ENCODE assay signal across 15 cellular contexts in genomic region chr3:5756443-5756842, GRCh38.
DNase-seq lines count a peak whose midpoint lies in the region; ATAC-seq, FAIRE-seq and TF ChIP-seq lines count a peak whose summit lies in the region.
"Had no signal": no experiment of that assay in that cellular context is flagged by ENCODE, and none has a peak within 500 bp of the region (broad histone marks: within the 10 kb centered on the region; RNA-seq: fewer than 3 reads in every experiment).

No MANE protein-coding gene starts in this region.

- POLR2A ChIA-PET in GM12878 (lab: Charles Lee), result no interaction called here

- ATAC-seq in GM12878 (peak; percentile 45), GM21529 (IDR thresholded peaks at IDR 0.05; ENCODE audit: unreplicated experiment) (no peak), HG03521 (IDR thresholded peaks at IDR 0.05; ENCODE audit: unreplicated experiment) (no peak), HG03139 (IDR thresholded peaks at IDR 0.05; ENCODE audit: unreplicated experiment) (no peak)
- ATAC-seq: A549, HCT116 had no signal

- H3K9me3 ChIP-seq in GM12878 (replicated peaks; ENCODE audit: control insufficient read depth, insufficient read depth, low read length), result no peaks in the 10 kb centered on the region
- H3K9me3 ChIP-seq: A549, BE2C had no signal

- FAIRE-seq in GM12892 (lab: Jason Lieb, UNC), result peak; percentile 24
- no peak for FAIRE-seq in GM12878 (lab: Jason Lieb, UNC)
- FAIRE-seq: A549 had no signal

- H4K20me1 ChIP-seq in GM12878 (ENCODE audit: control insufficient read depth, insufficient read depth), result no peaks in the 10 kb centered on the region

- TF ChIP-seq RAD21 in GM12878 (IDR thresholded peaks at IDR 0.05; ENCODE audit: insufficient read depth, low read depth, low read length), result no peak

- TF ChIP-seq CTCF in GM12878 (IDR thresholded peaks at IDR 0.05 in 2 of 3, conservative IDR thresholded peaks at IDR 0.05 in 1 of 3; ENCODE audit: control insufficient read depth in 2 of 3, extremely low read depth in 1 of 3, insufficient read depth in 1 of 3, low read depth in 3 of 3, low read length in 3 of 3), result no peak

- H3K4me1 ChIP-seq in GM12878 (ENCODE audit: control insufficient read depth, insufficient read depth, low read length), result no peaks in the 10 kb centered on the region
- H3K4me1 ChIP-seq: A549, BE2C had no signal

- no TSS peak for BruUV-seq in GM12878 (replicated peaks; lab: Mats Ljungman, UMichigan)

- H3K27me3 ChIP-seq in GM12878 (replicated peaks in 1 of 2; ENCODE audit: control insufficient read depth in 2 of 2, insufficient read depth in 2 of 2, low read length in 1 of 2), result no peaks in the 10 kb centered on the region; a peak in 1 of 4 replicates
- H3K27me3 ChIP-seq: BE2C had no signal

- 13% methylated on average over 4 of the region's 4 CpGs for WGBS in GM12878 (ENCODE audit: insufficient coverage, insufficient replicate concordance, low lambda C conversion rate, missing lambda C conversion rate)

- DNase-seq in GM12892 (ENCODE audit: insufficient read length) (no peak), GM12878 (ENCODE audit: low read depth, low spot score) (no peak), middle frontal gyrus (ENCODE audit: extremely low spot score, low spot score) (peak; percentile 14), superior temporal gyrus (ENCODE audit: extremely low spot score) (peak; percentile 56)
- no peak for DNase-seq in NK-92 treated with Interleukin-12 subunit alpha and Interleukin-12 subunit beta, amount 100 ng/mL, for 24 hours (lab: John Stamatoyannopoulos, UW)
- DNase-seq: BE2C; CD4-positive, alpha-beta memory T cell; GF-D8 had no signal

- H3K9ac ChIP-seq in GM12878 (ENCODE audit: control insufficient read depth, insufficient read depth, low read length), result no peak overlapping the region

- H3K27ac ChIP-seq in GM12878 (ENCODE audit: control insufficient read depth, insufficient read depth), result no peak overlapping the region
- H3K27ac ChIP-seq: A549, C4-2B, HL-60 had no signal

- H2AFZ ChIP-seq in GM12878 (ENCODE audit: control insufficient read depth, low read depth, low read length), result no peak overlapping the region

- no peaks in the 10 kb centered on the region for H3K79me2 ChIP-seq in GM12878 (ENCODE audit: control insufficient read depth, insufficient read depth, low read length)

- intact Hi-C loops in GM12878 (cut with micrococcal nuclease; ENCODE audit: unreplicated experiment), result loop anchor here (5.0 kb wide), 1 partner anchor 329 kb away; no protein-coding TSS in a partner anchor

- no peaks in the 10 kb centered on the region for H3K36me3 ChIP-seq in GM12878 (ENCODE audit: control insufficient read depth in 2 of 2, insufficient read depth in 2 of 2, low read length in 1 of 2)
- H3K36me3 ChIP-seq: BE2C had no signal

- no peak overlapping the region for H3K4me3 ChIP-seq in GM12878
- H3K4me3 ChIP-seq: A549 had no signal

- no peak for TF ChIP-seq EP300 in GM12878 (IDR thresholded peaks at IDR 0.05; ENCODE audit: borderline replicate concordance in 1 of 2, control insufficient read depth in 1 of 2, low read depth in 2 of 2, low read length in 2 of 2)

- in situ Hi-C loops in GM12878 (cut with MboI), result no loop called here

- no peak overlapping the region for H3K4me2 ChIP-seq in GM12878 (ENCODE audit: control insufficient read depth, insufficient read depth)
- H3K4me2 ChIP-seq: A549 had no signal

- SMC1A ChIA-PET in GM12878 (lab: Charles Lee; ENCODE audit: uncharacterized antibody, unreplicated experiment), result interaction anchor here (0.9 to 3.7 kb wide), 7 partner anchors 10 to 62 kb away, joined by 3 to 32 read pairs (median 3); no protein-coding TSS in a partner anchor

- RAD21 ChIA-PET in GM12878 (lab: Charles Lee; ENCODE audit: unreplicated experiment), result interaction anchor here (0.8 to 1.4 kb wide), 2 partner anchors 25 to 961 kb away, joined by 3 to 4 read pairs; no protein-coding TSS in a partner anchor

- no peak for TF ChIP-seq POLR2A in GM12892 (IDR thresholded peaks at IDR 0.05; ENCODE audit: low read depth, low read length)
- TF ChIP-seq POLR2A in GM12878 (IDR thresholded peaks at IDR 0.05; ENCODE audit: low read depth, low read length), result no peak

- CTCF ChIA-PET in GM12878 (lab: Yijun Ruan, JAX), result interaction anchor here (0.5 to 2.1 kb wide), 6 partner anchors 11 to 332 kb away, joined by 3 to 10 read pairs (median 4); no protein-coding TSS in a partner anchor

TF ChIP-seq in GM12878, 131 proteins besides CTCF, POLR2A, EP300 and RAD21 (continues in another document):
- TF ChIP-seq HDAC6 (IDR thresholded peaks at IDR 0.05; ENCODE audit: unreplicated experiment), result no peak
- TF ChIP-seq PBX3 (IDR thresholded peaks at IDR 0.05; ENCODE audit: insufficient replicate concordance, low read depth, low read length), result no peak
- TF ChIP-seq ZBTB40 (IDR thresholded peaks at IDR 0.05; ENCODE audit: borderline replicate concordance), result no peak
- TF ChIP-seq CBX3 (IDR thresholded peaks at IDR 0.05; ENCODE audit: borderline replicate concordance, low read depth), result no peak
- no peak for TF ChIP-seq CHD1 (IDR thresholded peaks at IDR 0.05; ENCODE audit: low read depth, low read length)
- no peak for TF ChIP-seq PRDM15 (CRISPR knock-in tag; IDR thresholded peaks at IDR 0.05)
- 0 out of 4 replicates have a peak, but pooled peaks have one; percentile 9 to 13 for TF ChIP-seq IKZF2 (IDR thresholded peaks at IDR 0.05)
- no peak for TF ChIP-seq RFX5 (IDR thresholded peaks at IDR 0.05; ENCODE audit: low read depth, low read length)
- TF ChIP-seq BHLHE40 (IDR thresholded peaks at IDR 0.05; ENCODE audit: borderline replicate concordance in 1 of 2, low read depth in 2 of 2, low read length in 1 of 2), result peak in 1 of 2 experiments; percentile 42; a peak in 1 of 4 replicates
- no peak for TF ChIP-seq TCF3 (IDR thresholded peaks at IDR 0.05; ENCODE audit: borderline replicate concordance, insufficient read depth, low read depth, low read length)
- TF ChIP-seq KLF5 (IDR thresholded peaks at IDR 0.05; ENCODE audit: partially characterized antibody), result no peak
- 0 out of 2 replicates have a peak, but pooled peaks have one; percentile 22 for TF ChIP-seq BCL11A (IDR thresholded peaks at IDR 0.05; ENCODE audit: low read depth, low read length)

Comparison
In these comparisons a context has a peak if more than half of its experiments do, and no peak if none do; other contexts are left out.
1. DNase-seq: peak in middle frontal gyrus (single experiment) and superior temporal gyrus (single experiment); none in GM12892 (single experiment), GM12878 (single experiment) and NK-92 treated with Interleukin-12 subunit alpha and Interleukin-12 subunit beta, amount 100 ng/mL, for 24 hours (single experiment).